22 cellular contexts compared by ENCODE assay signal in the genomic region with DNA sequence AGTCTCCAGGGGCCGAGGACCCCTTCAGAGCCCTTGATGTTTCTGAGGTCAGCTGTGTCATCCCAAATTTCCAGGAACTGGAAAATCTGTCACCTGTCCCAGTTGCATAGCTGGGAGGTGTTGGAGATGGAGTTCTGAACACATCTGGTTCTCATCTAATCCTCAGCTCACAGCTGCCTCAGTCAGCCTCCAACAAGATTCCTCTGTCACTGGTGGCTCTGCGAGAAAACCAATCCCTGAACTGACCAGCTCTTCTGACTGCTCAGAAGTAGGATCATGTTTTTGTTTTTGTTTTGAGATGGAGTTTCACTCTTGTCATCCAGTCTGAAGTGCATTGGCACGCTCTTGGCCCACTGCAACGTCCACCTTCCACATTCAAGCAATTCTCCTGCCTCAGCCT. TPM values are rescaled to one million over a fixed set of nuclear protein-coding genes. Genes with fewer than 3 reads are reported as not detected.
A peak's percentile ranks its signal among the peaks of the same experiment; 100 is the strongest.
DNase-seq lines count a peak whose midpoint lies in the region; ATAC-seq and TF ChIP-seq lines count a peak whose summit lies in the region.
"Had no signal": no experiment of that assay in that cellular context is flagged by ENCODE, and none has a peak within 500 bp of the region (broad histone marks: within the 10 kb centered on the region; RNA-seq: fewer than 3 reads in every experiment).

No MANE protein-coding gene starts in this region.

- DNase-seq in EH (ENCODE audit: low read depth) = peak; percentile 46
- DNase-seq in T-helper 17 cell = no peak
- peak; percentile 20 for DNase-seq in fibroblast of peridontal ligament (ENCODE audit: extremely low read depth)
- DNase-seq in osteoblast (ENCODE audit: insufficient read length, low spot score, missing footprints) = peak; percentile 19
- DNase-seq in effector CD4-positive, alpha-beta T cell = no peak
- DNase-seq in heart right ventricle = no peak
- DNase-seq in NOMO-1 (lab: John Stamatoyannopoulos, UW; ENCODE audit: unreplicated experiment in 2 of 2) = no peak
- DNase-seq: MM.1S; NCI-H2029 treated with DMSO at 0.1 percent for 48 hours; NCI-H446 treated with DMSO at 0.1 percent for 48 hours; NCI-H526; NCI-H82; NK-92 treated with Interleukin-12 subunit alpha and Interleukin-12 subunit beta, amount 100 ng/mL, for 24 hours; PC-9; Right ventricle myocardium superior; RPMI8226; SW 1271 had no signal

- no peaks in the 10 kb centered on the region for H4K20me1 ChIP-seq in osteoblast (ENCODE audit: insufficient read depth, low read length)

- 76 to 78% methylated on average over 4 of the region's 4 CpGs for WGBS in heart right ventricle, 2 donors

- H3K4me1 ChIP-seq in osteoblast (ENCODE audit: insufficient read depth, low read length) (no peaks in the 10 kb centered on the region), heart right ventricle (peaks cover 0 to 3% (median 0%) of the 10 kb centered on the region in 9 donors)
- H3K4me1 ChIP-seq: A549 had no signal

- no peak overlapping the region for H3K27ac Mint-ChIP-seq in T-helper 17 cell
- H3K27ac Mint-ChIP-seq: IgD-negative memory B cell had no signal

- intact Hi-C loops in heart right ventricle (cut with DNase I) = no loop called here

- peaks cover 2% of the 10 kb centered on the region for H3K36me3 Mint-ChIP-seq in T-helper 17 cell (ENCODE audit: low read depth)
- H3K36me3 Mint-ChIP-seq: IgD-negative memory B cell had no signal

- H3K4me3 Mint-ChIP-seq in T-helper 17 cell = peak overlapping the region; percentile 32
- H3K4me3 Mint-ChIP-seq: IgD-negative memory B cell had no signal

- H3K9me3 ChIP-seq in T-helper 17 cell (ENCODE audit: control insufficient read depth, low read length, poor library complexity, severe bottlenecking) = peaks cover 2% of the 10 kb centered on the region
- H3K9me3 ChIP-seq in osteoblast (ENCODE audit: low read depth, low read length) = no peaks in the 10 kb centered on the region
- H3K9me3 ChIP-seq in heart right ventricle = peaks cover 0 to 6% (median 0%) of the 10 kb centered on the region in 11 donors
- H3K9me3 ChIP-seq: HAP-1 had no signal

- ATAC-seq in T-helper 17 cell (no peak), heart right ventricle (no peak)
- ATAC-seq: A549 had no signal

- H3K36me3 ChIP-seq in osteoblast (ENCODE audit: insufficient read depth, low read length) (no peaks in the 10 kb centered on the region), heart right ventricle (no peaks in the 10 kb centered on the region)
- H3K36me3 ChIP-seq: HAP-1 had no signal

- no peak overlapping the region for H2AFZ ChIP-seq in osteoblast (ENCODE audit: low read length)
- H2AFZ ChIP-seq: PC-9 had no signal

- no peak overlapping the region for H3K4me2 ChIP-seq in osteoblast (ENCODE audit: insufficient read depth, low read length)
- H3K4me2 ChIP-seq: A549, KMS-11, PC-9 had no signal

- H3K27me3 ChIP-seq in osteoblast (ENCODE audit: insufficient read depth, low read length) (peaks cover 11% of the 10 kb centered on the region), heart right ventricle (peaks cover 0 to 13% (median 0%) of the 10 kb centered on the region in 7 donors)

- H3K27ac ChIP-seq in osteoblast (ENCODE audit: low read depth, low read length) (no peak overlapping the region), heart right ventricle (no peak overlapping the region)
- H3K27ac ChIP-seq: A549, KMS-11, PC-9 had no signal

- H3K4me1 Mint-ChIP-seq in T-helper 17 cell = no peaks in the 10 kb centered on the region
- H3K4me1 Mint-ChIP-seq: IgD-negative memory B cell had no signal

- H3K27me3 Mint-ChIP-seq in T-helper 17 cell = peaks cover 11% of the 10 kb centered on the region

- H3K4me3 ChIP-seq in osteoblast (ENCODE audit: insufficient read depth, low read length) (no peak overlapping the region), heart right ventricle (no peak overlapping the region)
- H3K4me3 ChIP-seq: A549, HAP-1, PC-9 had no signal

- no peak for TF ChIP-seq CTCF in osteoblast (IDR thresholded peaks at IDR 0.05; ENCODE audit: extremely low read depth, low read depth, low read length)
- TF ChIP-seq CTCF in heart right ventricle (IDR thresholded peaks at IDR 0.05) = no peak

- H3K79me2 ChIP-seq in osteoblast (ENCODE audit: insufficient read depth, low read length) = no peaks in the 10 kb centered on the region

RNA-seq across cellular contexts. Expression of gene MYL10, which starts 37.7 kb away (rescaled TPM):
- total RNA-seq in T-helper 17 cell (not detected), osteoblast (not detected in 2 replicates), heart right ventricle (not detected)
- polyA plus RNA-seq in heart right ventricle = not detected
- total RNA-seq: PC-9, Right ventricle myocardium superior, SK-MEL-5 had no signal
- polyA plus RNA-seq: A549, IgD-negative memory B cell had no signal

Comparison
In these comparisons a context has a peak if more than half of its experiments do, and no peak if none do; other contexts are left out.
1. DNase-seq: peak in EH (single experiment), fibroblast of peridontal ligament (single experiment) and osteoblast (single experiment); none in T-helper 17 cell (0 of 3), effector CD4-positive, alpha-beta T cell (single experiment), heart right ventricle (0 of 2) and NOMO-1 (0 of 2).